In genomic region chr12:32443491-32443890, GRCh38 we compare ENCODE assay signal across 2 cellular contexts.
TF ChIP-seq lines count a peak whose summit lies in the region.

No MANE protein-coding gene starts in this region.

TF ChIP-seq in A549, 52 proteins besides CTCF, POLR2A, EP300 and RAD21:
- TF ChIP-seq ZSCAN20 (CRISPR knock-in tag; IDR thresholded peaks at IDR 0.05), result no peak
- no peak for TF ChIP-seq FOSB (CRISPR knock-in tag; IDR thresholded peaks at IDR 0.05)

TF ChIP-seq in WTC11, 78 proteins besides CTCF, POLR2A, EP300 and RAD21:
- TF ChIP-seq, protein P1, sequence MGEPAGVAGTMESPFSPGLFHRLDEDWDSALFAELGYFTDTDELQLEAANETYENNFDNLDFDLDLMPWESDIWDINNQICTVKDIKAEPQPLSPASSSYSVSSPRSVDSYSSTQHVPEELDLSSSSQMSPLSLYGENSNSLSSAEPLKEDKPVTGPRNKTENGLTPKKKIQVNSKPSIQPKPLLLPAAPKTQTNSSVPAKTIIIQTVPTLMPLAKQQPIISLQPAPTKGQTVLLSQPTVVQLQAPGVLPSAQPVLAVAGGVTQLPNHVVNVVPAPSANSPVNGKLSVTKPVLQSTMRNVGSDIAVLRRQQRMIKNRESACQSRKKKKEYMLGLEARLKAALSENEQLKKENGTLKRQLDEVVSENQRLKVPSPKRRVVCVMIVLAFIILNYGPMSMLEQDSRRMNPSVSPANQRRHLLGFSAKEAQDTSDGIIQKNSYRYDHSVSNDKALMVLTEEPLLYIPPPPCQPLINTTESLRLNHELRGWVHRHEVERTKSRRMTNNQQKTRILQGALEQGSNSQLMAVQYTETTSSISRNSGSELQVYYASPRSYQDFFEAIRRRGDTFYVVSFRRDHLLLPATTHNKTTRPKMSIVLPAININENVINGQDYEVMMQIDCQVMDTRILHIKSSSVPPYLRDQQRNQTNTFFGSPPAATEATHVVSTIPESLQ (CRISPR knock-in tag; IDR thresholded peaks at IDR 0.05), result no peak
- no peak for TF ChIP-seq CBFB (CRISPR knock-in tag; IDR thresholded peaks at IDR 0.05; ENCODE audit: low read depth)
